ENCODE assay signal across 5 cellular contexts in the genomic region with DNA sequence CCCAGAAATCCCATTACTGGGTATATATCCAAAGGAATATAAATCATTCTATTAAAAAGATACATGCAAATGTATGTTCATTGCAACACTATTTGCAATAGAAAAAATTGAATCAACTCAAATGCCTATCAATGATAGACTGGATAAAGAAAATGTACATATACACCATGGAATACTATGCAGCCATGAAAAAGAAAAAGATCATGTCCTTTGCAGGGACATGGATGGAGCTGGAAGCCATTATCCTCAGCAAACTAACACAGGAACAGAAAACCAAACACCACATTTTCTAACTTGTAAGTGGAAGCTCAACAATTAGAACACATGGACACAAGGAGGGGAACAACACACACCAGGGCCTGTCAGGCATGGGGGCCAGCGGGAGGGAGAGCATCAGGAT. TPM values are rescaled to one million over a fixed set of nuclear protein-coding genes. Genes with fewer than 3 reads are reported as not detected.
DNase-seq lines count a peak whose midpoint lies in the region; ATAC-seq, FAIRE-seq and TF ChIP-seq lines count a peak whose summit lies in the region.
"Not testable (repeated sequence)": the region's sequence is repeated elsewhere in the genome, so short reads cannot be mapped to it uniquely, and the experiment has no call there.

No MANE protein-coding gene starts in this region.

- H3K9me1 ChIP-seq in K562 (ENCODE audit: control insufficient read depth, insufficient read depth, low read length): not testable (repeated sequence)

- not testable (repeated sequence) for ATAC-seq in WTC11, K562

- not testable (repeated sequence) for H3K14ac ChIP-seq in H1 (ENCODE audit: insufficient read length)

- not testable (repeated sequence) for H2BK20ac ChIP-seq in H1 (ENCODE audit: low read length)

- intact Hi-C loops in K562 (cut with micrococcal nuclease): not testable (repeated sequence)

- not testable (repeated sequence) for H3K23ac ChIP-seq in H1 (ENCODE audit: insufficient read length)

- not testable (repeated sequence) for H2BK15ac ChIP-seq in H1 (ENCODE audit: low read length)

- not testable (repeated sequence) for H3K4me1 ChIP-seq in HEK293 (ENCODE audit: control insufficient read depth, insufficient read depth, low read length); K562 (replicated peaks in 1 of 2; ENCODE audit: control insufficient read depth in 2 of 2, insufficient read depth in 2 of 2, low read length in 2 of 2); H1 (replicated peaks in 1 of 4; ENCODE audit: control insufficient read depth in 3 of 4, insufficient read depth in 4 of 4, low read length in 3 of 4); endodermal cell (ENCODE audit: control insufficient read depth, insufficient read depth, low read length)

- in situ Hi-C loops in K562 (cut with MboI): not testable (repeated sequence)

- H4K20me1 ChIP-seq in K562 (replicated peaks; ENCODE audit: control insufficient read depth, insufficient read depth, low read length); H1 (replicated peaks in 1 of 2; ENCODE audit: control insufficient read depth in 1 of 2, insufficient read depth in 2 of 2, low read length in 2 of 2): not testable (repeated sequence)

- not testable (repeated sequence) for H2BK120ac ChIP-seq in H1 (replicated peaks; ENCODE audit: low read depth, low read length)

- not testable (repeated sequence) for H3K4ac ChIP-seq in H1 (replicated peaks; ENCODE audit: insufficient read length, low read depth, low read length)

- H4K8ac ChIP-seq in H1 (ENCODE audit: extremely low read depth, insufficient read depth, low read length): not testable (repeated sequence)

- not testable (repeated sequence) for DNase-seq in WTC11 (ENCODE audit: low spot score); K562 (ENCODE audit: extremely low read depth in 1 of 4, low spot score in 3 of 4); H1 (ENCODE audit: low read depth in 1 of 2, low spot score in 2 of 2); endodermal cell

- H3K9me3 ChIP-seq in HEK293 (ENCODE audit: control insufficient read depth, insufficient read depth, low read depth, low read length); K562 (replicated peaks; ENCODE audit: control insufficient read depth, insufficient read depth, low read depth, low read length); H1 (ENCODE audit: insufficient read depth in 2 of 2, low read depth in 1 of 2, low read length in 1 of 2): not testable (repeated sequence)
- H3K9me3 ChIP-seq in endodermal cell (ENCODE audit: control insufficient read depth, low read length): peaks cover 27% of the 10 kb centered on the region

- H3K9ac ChIP-seq in K562 (ENCODE audit: insufficient read depth in 1 of 2, low read depth in 2 of 2, low read length in 2 of 2); H1 (replicated peaks in 1 of 4; ENCODE audit: extremely low read depth in 1 of 4, low read depth in 3 of 4, low read length in 3 of 4); endodermal cell (ENCODE audit: extremely low read depth, low read length, poor library complexity, severe bottlenecking): not testable (repeated sequence)

- peaks cover 22% of the 10 kb centered on the region for H3K36me3 Mint-ChIP-seq in WTC11
- peaks cover 34% of the 10 kb centered on the region for H3K36me3 Mint-ChIP-seq in endodermal cell (ENCODE audit: low read depth)

- not testable (repeated sequence) for H3K27ac Mint-ChIP-seq in WTC11, endodermal cell

- not testable (repeated sequence) for H4K5ac ChIP-seq in H1 (ENCODE audit: insufficient read length, low read depth, low read length)

- H3K9me3 Mint-ChIP-seq in WTC11 (peaks cover 18% of the 10 kb centered on the region), endodermal cell (peaks cover 23% of the 10 kb centered on the region)

- not testable (repeated sequence) for H3K27ac ChIP-seq in HEK293 (ENCODE audit: extremely low read depth, low read depth, low read length); K562 (ENCODE audit: extremely low read depth, low read depth, low read length); H1 (ENCODE audit: low read depth, low read length); endodermal cell (ENCODE audit: low read depth, low read length)

- POLR2A ChIA-PET in HEK293 (lab: Yijun Ruan, JAX); WTC11 (lab: Charles Lee); K562 (lab: Yijun Ruan, JAX); H1 (lab: Charles Lee; ENCODE audit: partially characterized antibody): not testable (repeated sequence)

- not testable (repeated sequence) for TF ChIP-seq EP300 in K562 (IDR thresholded peaks at IDR 0.05; ENCODE audit: low read length); H1 (IDR thresholded peaks at IDR 0.05; ENCODE audit: borderline replicate concordance in 1 of 2, low read depth in 2 of 2, low read length in 2 of 2)

- WGBS in K562 (ENCODE audit: insufficient coverage, low coverage, missing lambda C conversion rate): 0% methylated on average over 1 of the region's 1 CpG
- 75% methylated on average over 1 of the region's 1 CpG; no CpG with 5 or more reads in 1 of the 2 experiments for WGBS in H1 (ENCODE audit: extremely low coverage in 1 of 2, insufficient coverage in 1 of 2, insufficient read length in 1 of 2, insufficient replicate concordance in 2 of 2, low coverage in 1 of 2, low lambda C conversion rate in 2 of 2, missing lambda C conversion rate in 1 of 2), 2 experiments
- 100% methylated on average over 1 of the region's 1 CpG; no CpG with 5 or more reads in 1 of the 2 experiments for WGBS in endodermal cell (ENCODE audit: insufficient coverage in 1 of 2, insufficient read length in 1 of 2), 2 experiments

- BruUV-seq in K562 (replicated peaks; lab: Mats Ljungman, UMichigan): not testable (repeated sequence)

- H3K36me3 ChIP-seq in HEK293 (ENCODE audit: control insufficient read depth in 2 of 2, insufficient read depth in 1 of 2, low read length in 2 of 2); K562 (ENCODE audit: control insufficient read depth, insufficient read depth, low read length); H1 (ENCODE audit: control insufficient read depth in 2 of 4, insufficient read depth in 4 of 4, low read length in 3 of 4): not testable (repeated sequence)
- peaks cover 21% of the 10 kb centered on the region for H3K36me3 ChIP-seq in endodermal cell (ENCODE audit: control insufficient read depth, insufficient read depth, low read length)

- not testable (repeated sequence) for TF ChIP-seq POLR2A in K562 (conservative IDR thresholded peaks at IDR 0.05); H1 (IDR thresholded peaks at IDR 0.05; ENCODE audit: control extremely low read depth in 1 of 2, low read depth in 2 of 2, low read length in 2 of 2)

- not testable (repeated sequence) for H3K4me2 ChIP-seq in K562 (ENCODE audit: insufficient read depth, low read length); H1 (ENCODE audit: insufficient read depth in 1 of 2, low read depth in 2 of 2, low read length in 2 of 2)

- H3K27me3 ChIP-seq in K562 (ENCODE audit: control insufficient read depth in 2 of 2, insufficient read depth in 2 of 2, low read length in 2 of 2); H1 (replicated peaks in 1 of 4; ENCODE audit: control insufficient read depth in 3 of 4, extremely low read depth in 1 of 4, insufficient read depth in 3 of 4, low read length in 3 of 4); endodermal cell (ENCODE audit: control insufficient read depth, insufficient read depth, low read length, poor library complexity, severe bottlenecking): not testable (repeated sequence)

- not testable (repeated sequence) for H3K4me3 ChIP-seq in HEK293 (ENCODE audit: low read depth, low read length); K562; H1 (ENCODE audit: extremely low read depth in 1 of 4, insufficient read depth in 2 of 4, low read depth in 3 of 4, low read length in 4 of 4)
- H3K4me3 ChIP-seq in endodermal cell (ENCODE audit: low read length): peak overlapping the region; percentile 93

- H3K4me1 Mint-ChIP-seq in WTC11: peaks cover 50% of the 10 kb centered on the region
- peaks cover 62% of the 10 kb centered on the region for H3K4me1 Mint-ChIP-seq in endodermal cell

- FAIRE-seq in K562 (lab: Jason Lieb, UNC); H1 (lab: Jason Lieb, UNC): not testable (repeated sequence)

- not testable (repeated sequence) for H3K56ac ChIP-seq in H1 (replicated peaks; ENCODE audit: insufficient read length, low read depth, low read length)

- TF ChIP-seq CTCF in HEK293 (tag by site-specific recombination; IDR thresholded peaks at IDR 0.05); WTC11 (IDR thresholded peaks at IDR 0.05); K562 (IDR thresholded peaks at IDR 0.05 in 2 of 3, conservative IDR thresholded peaks at IDR 0.05 in 1 of 3; ENCODE audit: insufficient read depth in 2 of 3, low read depth in 1 of 3, low read length in 3 of 3); H1 (IDR thresholded peaks at IDR 0.05; ENCODE audit: control extremely low read depth in 1 of 3, insufficient read depth in 1 of 3, low read depth in 1 of 3, low read length in 3 of 3); endodermal cell (conservative IDR thresholded peaks at IDR 0.05): not testable (repeated sequence)

- not testable (repeated sequence) for H4K91ac ChIP-seq in H1 (replicated peaks; ENCODE audit: insufficient read length, low read length)

- CTCF ChIA-PET in HEK293 (lab: Yijun Ruan, JAX) (interaction anchor here (1.2 kb wide), 1 partner anchor 23 kb away, joined by 3 read pairs; no protein-coding TSS in a partner anchor), H1 (lab: Charles Lee; ENCODE audit: partially characterized antibody) (interaction anchor here (0.6 to 10.1 kb wide), 3 partner anchors 20 to 85 kb away, joined by 4 to 94 read pairs (median 5); no protein-coding TSS in a partner anchor)
- CTCF ChIA-PET in WTC11 (lab: Charles Lee); K562 (lab: Yijun Ruan, JAX; ENCODE audit: low intra/inter-chr PET ratio): not testable (repeated sequence)

- H2BK12ac ChIP-seq in H1 (ENCODE audit: low read depth, low read length): not testable (repeated sequence)

- not testable (repeated sequence) for H2AK5ac ChIP-seq in H1 (ENCODE audit: low read depth, low read length)

- H3K79me2 ChIP-seq in K562 (ENCODE audit: control insufficient read depth, insufficient read depth, low read length); H1 (ENCODE audit: control insufficient read depth in 1 of 2, insufficient read depth in 2 of 2, low read length in 2 of 2): not testable (repeated sequence)

- not testable (repeated sequence) for H3K23me2 ChIP-seq in H1 (ENCODE audit: low read depth, low read length)

- H2BK5ac ChIP-seq in H1 (ENCODE audit: low read depth, low read length): not testable (repeated sequence)

- H3K79me1 ChIP-seq in H1 (ENCODE audit: low read depth, low read length): not testable (repeated sequence)

- H3K27me3 Mint-ChIP-seq in WTC11 (ENCODE audit: low read depth); endodermal cell (ENCODE audit: insufficient read depth): not testable (repeated sequence)

- H2AFZ ChIP-seq in K562 (ENCODE audit: low read depth, low read length); H1 (ENCODE audit: low read length): not testable (repeated sequence)

- not testable (repeated sequence) for TF ChIP-seq RAD21 in K562 (CRISPR knock-in tag; conservative IDR thresholded peaks at IDR 0.05 in 1 of 2, IDR thresholded peaks at IDR 0.05 in 1 of 2); H1 (IDR thresholded peaks at IDR 0.05 in 1 of 2, conservative IDR thresholded peaks at IDR 0.05 in 1 of 2; ENCODE audit: low read depth in 2 of 2, low read length in 2 of 2)

- H3K18ac ChIP-seq in H1 (ENCODE audit: extremely low read depth, low read length): not testable (repeated sequence)

- H3K4me3 Mint-ChIP-seq in WTC11, endodermal cell: not testable (repeated sequence)

RNA-seq across cellular contexts. Expression of gene RGMB, which starts 25.2 kb away (rescaled TPM):
- total RNA-seq in WTC11 (2021) (33.0 to 40.7 TPM (median 40.0 TPM) in 3 replicates), K562 (2014; rRNA removed) (0.08 TPM in 1 of 2 replicates, not detected in the other), K562 (2014; rRNA removed; fragmentation: Illumina TruSeq; extraction: Trizol) (not detected in 2 replicates), K562 (2015; rRNA removed; fragmentation: Illumina TruSeq; extraction: Trizol) (not detected in 2 replicates), K562 (2021) (0.31 and 0.38 TPM in 2 replicates), endodermal cell (10 to 100 TPM; 60.2 to 71.6 TPM)
- total RNA-seq in K562 (2011; cell fraction: chromatin; rRNA removed; ENCODE audit: low replicate concordance): not detected in 2 replicates
- total RNA-seq in K562 (2011; cell fraction: nucleolus; rRNA removed): not detected in 2 replicates
- total RNA-seq in K562 (2011; cell fraction: nucleoplasm; rRNA removed): not detected in 2 replicates
- polyA plus RNA-seq in K562 (2011; rRNA removed) (not detected in 2 replicates), K562 (2014; fragmentation: Illumina TruSeq; extraction: Trizol) (not detected in 2 replicates), K562 (2014; fragmentation: Nextera tagmentation; extraction: Ambion mirVana) (not detected), K562 (2014; rRNA removed) (0.03 TPM in 1 of 2 replicates, not detected in the other), H1 (2011; rRNA removed) (11.7 and 24.4 TPM in 2 replicates)
- not detected in 2 replicates for polyA plus RNA-seq in K562 (2011; cell fraction: cytosol; rRNA removed)
- 0.10 TPM in 1 of 2 replicates, not detected in the other for polyA plus RNA-seq in K562 (2011; cell fraction: nucleus; rRNA removed)
- polyA plus RNA-seq in K562 (2012): 0.11 TPM in 1 of 2 replicates, not detected in the other
- not detected in 2 replicates for polyA minus RNA-seq in K562 (2011; rRNA and poly(A)+ RNA removed)
- polyA minus RNA-seq in K562 (2011; cell fraction: cytosol; rRNA and poly(A)+ RNA removed): not detected in 2 replicates
- polyA minus RNA-seq in K562 (2011; cell fraction: nucleus; rRNA and poly(A)+ RNA removed): 0.13 TPM in 1 of 2 replicates, not detected in the other
- 27.0 and 27.9 TPM in 2 replicates for total RNA-seq in H1 (2021; fragmentation: NEBNext Ultra II Directional; extraction: Animal tissue kit (Norgen Biotek cat#: 25700))
- polyA plus RNA-seq in H1 (2011; cell fraction: cytosol; rRNA removed): 17.4 TPM
- 35.8 TPM for polyA plus RNA-seq in H1 (2011; cell fraction: nucleus; rRNA removed)
- 7.3 to 10.4 TPM (median 9.0 TPM) in 4 replicates for polyA plus RNA-seq in H1 (2012, experiment 1 of 2)
- polyA plus RNA-seq in H1 (2012, experiment 2 of 2): 4.7 TPM
- 18.4 TPM for polyA plus RNA-seq in H1 (2013, experiment 1 of 2)
- 19.6 TPM for polyA plus RNA-seq in H1 (2013, experiment 2 of 2)
- 25.7 and 42.7 TPM in 2 replicates for polyA minus RNA-seq in H1 (2011; rRNA and poly(A)+ RNA removed)
- 21.7 TPM for polyA minus RNA-seq in H1 (2011; cell fraction: cytosol; rRNA and poly(A)+ RNA removed)
- 68.1 TPM for polyA minus RNA-seq in H1 (2011; cell fraction: nucleus; rRNA and poly(A)+ RNA removed)
- polyA plus RNA-seq in endodermal cell (2013, experiment 1 of 2): 105 TPM
- polyA plus RNA-seq in endodermal cell (2013, experiment 2 of 2): 81.8 TPM

Comparison
In these comparisons a context has a peak if more than half of its experiments do, and no peak if none do; other contexts are left out.
1. RNA of gene RGMB, which starts 25.2 kb away (total RNA-seq): 60.2 to 71.6 TPM in endodermal cell, 33.0 to 40.7 TPM in WTC11 and 27.0 to 27.9 TPM in H1; 0.08 to 0.38 TPM in K562; every median in the first group is over 10 times any median in the second.